8 cellular contexts compared by ENCODE assay signal in the genomic region with DNA sequence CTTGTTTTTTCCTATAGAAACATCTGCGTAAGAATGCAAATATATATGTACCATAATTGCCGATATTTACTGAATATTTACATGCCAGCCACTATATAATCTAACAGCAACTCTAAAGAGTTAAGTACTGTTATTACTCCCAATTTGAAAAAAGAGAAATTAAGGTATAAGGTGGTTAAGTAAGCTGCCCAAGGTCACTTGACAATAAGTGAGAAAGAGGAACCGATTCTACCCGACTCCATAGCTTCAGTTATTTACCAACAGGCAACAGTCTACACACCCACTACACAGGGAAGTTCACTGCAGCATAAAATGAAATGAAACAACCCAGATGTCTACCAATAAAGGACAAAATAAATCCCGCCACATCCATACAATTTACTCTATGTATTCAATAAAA. TPM values are rescaled to one million over a fixed set of nuclear protein-coding genes. Genes with fewer than 3 reads are reported as not detected.
DNase-seq lines count a peak whose midpoint lies in the region; ATAC-seq and TF ChIP-seq lines count a peak whose summit lies in the region.

No MANE protein-coding gene starts in this region.

- H3K4me1 ChIP-seq in ES-I3 (ENCODE audit: insufficient read depth, low read length) (no peaks in the 10 kb centered on the region), SJCRH30 (0 out of 2 replicates have a peak, but pooled peaks cover 6% of the 10 kb centered on the region), osteoblast (ENCODE audit: insufficient read depth, low read length) (peaks cover 24% of the 10 kb centered on the region)

- peaks cover 5% of the 10 kb centered on the region for H3K36me3 Mint-ChIP-seq in endothelial cell (ENCODE audit: low read depth, unreplicated experiment)

- peaks cover 61% of the 10 kb centered on the region for H3K79me2 ChIP-seq in osteoblast (ENCODE audit: insufficient read depth, low read length)

- peak overlapping the region; percentile 89 for H3K4me2 ChIP-seq in osteoblast (ENCODE audit: insufficient read depth, low read length)

- H3K4me1 Mint-ChIP-seq in endothelial cell (ENCODE audit: unreplicated experiment): peaks cover 12% of the 10 kb centered on the region

- H3K27me3 ChIP-seq in SJCRH30: no peaks in the 10 kb centered on the region
- no peaks in the 10 kb centered on the region for H3K27me3 ChIP-seq in osteoblast (ENCODE audit: insufficient read depth, low read length)

- H3K27ac ChIP-seq in SJCRH30 (peak overlapping the region; percentile 68), osteoblast (ENCODE audit: low read depth, low read length) (peak overlapping the region; percentile 6)

- ATAC-seq in GM19455 (IDR thresholded peaks at IDR 0.05; ENCODE audit: unreplicated experiment) (peak; percentile 58), HG03442 (IDR thresholded peaks at IDR 0.05; ENCODE audit: unreplicated experiment) (peak; percentile 67)

- peak overlapping the region; percentile 84 for H3K4me3 ChIP-seq in SJCRH30
- H3K4me3 ChIP-seq in osteoblast (ENCODE audit: insufficient read depth, low read length): peak overlapping the region; percentile 88

- peaks cover 6% of the 10 kb centered on the region for H3K27me3 Mint-ChIP-seq in endothelial cell (ENCODE audit: unreplicated experiment)

- H3K4me3 Mint-ChIP-seq in endothelial cell (ENCODE audit: unreplicated experiment): peak overlapping the region; percentile 95

- peak overlapping the region; percentile 43 for H2AFZ ChIP-seq in osteoblast (ENCODE audit: low read length)

- peak overlapping the region; percentile 97 for H3K27ac Mint-ChIP-seq in endothelial cell (ENCODE audit: unreplicated experiment)

- TF ChIP-seq CTCF in endothelial cell (IDR thresholded peaks at IDR 0.05; ENCODE audit: unreplicated experiment) (no peak), osteoblast (IDR thresholded peaks at IDR 0.05; ENCODE audit: extremely low read depth, low read depth, low read length) (no peak)

- peak overlapping the region; percentile 95 for H3K9ac ChIP-seq in ES-I3 (ENCODE audit: low read depth, low read length)

- H4K20me1 ChIP-seq in osteoblast (ENCODE audit: insufficient read depth, low read length): no peaks in the 10 kb centered on the region

- H3K9me3 ChIP-seq in ES-I3 (ENCODE audit: control insufficient read depth, insufficient read depth, low read length) (no peaks in the 10 kb centered on the region), SJCRH30 (replicated peaks) (no peaks in the 10 kb centered on the region), osteoblast (ENCODE audit: low read depth, low read length) (no peaks in the 10 kb centered on the region)

- DNase-seq in SJCRH30 (peak in 1 of 2 experiments; percentile 32), endothelial cell (ENCODE audit: low spot score) (no peak), osteoblast (ENCODE audit: insufficient read length, low spot score, missing footprints) (peak; percentile 32), H4 (ENCODE audit: low spot score) (no peak), NCI-H226 (no peak)

- H3K9me3 Mint-ChIP-seq in endothelial cell (ENCODE audit: unreplicated experiment): no peaks in the 10 kb centered on the region

- no peaks in the 10 kb centered on the region for H3K36me3 ChIP-seq in ES-I3 (ENCODE audit: insufficient read depth, low read length)
- no peaks in the 10 kb centered on the region; the same call in 1 of the 2 replicates for H3K36me3 ChIP-seq in SJCRH30
- H3K36me3 ChIP-seq in osteoblast (ENCODE audit: insufficient read depth, low read length): no peaks in the 10 kb centered on the region

RNA-seq across cellular contexts. Expression of gene MIS18BP1, which starts 1.1 kb away (rescaled TPM):
- total RNA-seq in SJCRH30 (2014; rRNA removed; shearing (Covaris generic)): 39.1 and 55.0 TPM in 2 replicates
- total RNA-seq in endothelial cell (ENCODE audit: unreplicated experiment): 51.3 TPM
- 29.7 and 35.7 TPM in 2 replicates for total RNA-seq in osteoblast
- 7.3 and 15.8 TPM in 2 replicates for total RNA-seq in H4 (2014; rRNA removed; shearing (Covaris generic))
